Comparison of ENCODE assay signal across 10 cellular contexts in genomic region chr13:32837973-32838940, GRCh38.
DNase-seq lines count a peak whose midpoint lies in the region; ATAC-seq and TF ChIP-seq lines count a peak whose summit lies in the region.
"Had no signal": no experiment of that assay in that cellular context is flagged by ENCODE, and none has a peak within 500 bp of the region (broad histone marks: within the 10 kb centered on the region; RNA-seq: fewer than 3 reads in every experiment).

No MANE protein-coding gene starts in this region.

- H3K9me3 Mint-ChIP-seq in glutamatergic neuron (ENCODE audit: unreplicated experiment), result peaks cover 6% of the 10 kb centered on the region

- no peak overlapping the region for H3K9ac ChIP-seq in smooth muscle cell (ENCODE audit: low read depth)

- no peaks in the 10 kb centered on the region for H3K79me2 ChIP-seq in smooth muscle cell (ENCODE audit: low read depth)

- no peaks in the 10 kb centered on the region for H3K4me1 ChIP-seq in smooth muscle cell (ENCODE audit: low read depth)

- no peak overlapping the region for H3K27ac ChIP-seq in smooth muscle cell (ENCODE audit: low read depth)

- no peaks in the 10 kb centered on the region for H4K20me1 ChIP-seq in smooth muscle cell (ENCODE audit: low read depth)

- H3K27ac Mint-ChIP-seq in glutamatergic neuron (ENCODE audit: unreplicated experiment), result peak overlapping the region; percentile 83
- H3K27ac Mint-ChIP-seq: dendritic cell treated with granulocyte-macrophage colony-stimulating factor and Interleukin-4, amounts not matched to agents 40 ng/mL and 50 ng/mL, for 4 days had no signal

- peak overlapping the region; percentile 41 for H3K4me3 Mint-ChIP-seq in glutamatergic neuron (ENCODE audit: unreplicated experiment)
- H3K4me3 Mint-ChIP-seq: dendritic cell treated with granulocyte-macrophage colony-stimulating factor and Interleukin-4, amounts not matched to agents 40 ng/mL and 50 ng/mL, for 4 days had no signal

- H3K9me3 ChIP-seq in smooth muscle cell (replicated peaks; ENCODE audit: low read depth), result no peaks in the 10 kb centered on the region

- H3F3A ChIP-seq in smooth muscle cell (ENCODE audit: low read depth), result no peaks in the 10 kb centered on the region

- 90% methylated on average over 18 of the region's 18 CpGs for WGBS in smooth muscle cell (ENCODE audit: low lambda C conversion rate)

- peak; percentile 40 to 58 for DNase-seq in SHP77 (lab: John Stamatoyannopoulos, UW)
- DNase-seq in SHP77 treated with DMSO at 0.1 percent for 48 hours (lab: John Stamatoyannopoulos, UW), result no peak
- peak; percentile 11 for DNase-seq in NCI-H345 treated with DMSO at 0.1 percent for 48 hours (lab: John Stamatoyannopoulos, UW; ENCODE audit: unreplicated experiment)
- DNase-seq in glutamatergic neuron, result no peak
- no peak for DNase-seq in smooth muscle cell (lab: John Stamatoyannopoulos, UW; ENCODE audit: unreplicated experiment)
- DNase-seq: NCI-H1930 had no signal

- ATAC-seq in GM21526 (IDR thresholded peaks at IDR 0.05; ENCODE audit: low FRiP score, unreplicated experiment), result no peak
- no peak for ATAC-seq in GM21423 (IDR thresholded peaks at IDR 0.05; ENCODE audit: unreplicated experiment)
- ATAC-seq in GM21360 (IDR thresholded peaks at IDR 0.05; ENCODE audit: unreplicated experiment), result no peak

- no peak overlapping the region for H3K4me3 ChIP-seq in smooth muscle cell

- peaks cover 8% of the 10 kb centered on the region for H3K36me3 Mint-ChIP-seq in glutamatergic neuron (ENCODE audit: unreplicated experiment)

- H3K36me3 ChIP-seq in smooth muscle cell (ENCODE audit: low read depth), result no peaks in the 10 kb centered on the region

- no peak for TF ChIP-seq CTCF in glutamatergic neuron (IDR thresholded peaks at IDR 0.05; ENCODE audit: partially characterized antibody, unreplicated experiment)
- no peak for TF ChIP-seq CTCF in smooth muscle cell (IDR thresholded peaks at IDR 0.05; ENCODE audit: borderline replicate concordance, insufficient read depth, poor library complexity, severe bottlenecking)

- peaks cover 3% of the 10 kb centered on the region for H3K27me3 Mint-ChIP-seq in glutamatergic neuron (ENCODE audit: unreplicated experiment)
- H3K27me3 Mint-ChIP-seq: dendritic cell treated with granulocyte-macrophage colony-stimulating factor and Interleukin-4, amounts not matched to agents 40 ng/mL and 50 ng/mL, for 4 days had no signal

- H2AFZ ChIP-seq in smooth muscle cell (ENCODE audit: low read depth), result peak overlapping the region; percentile 26

- no peak overlapping the region for H3K4me2 ChIP-seq in smooth muscle cell

- no peaks in the 10 kb centered on the region for H3K27me3 ChIP-seq in smooth muscle cell (ENCODE audit: low read depth)

- peaks cover 25% of the 10 kb centered on the region for H3K4me1 Mint-ChIP-seq in glutamatergic neuron (ENCODE audit: low read depth, unreplicated experiment)

Comparison
In these comparisons a context has a peak if more than half of its experiments do, and no peak if none do; other contexts are left out.
1. DNase-seq: peak in SHP77 (2 of 2) and NCI-H345 treated with DMSO at 0.1 percent for 48 hours (single experiment); none in SHP77 treated with DMSO at 0.1 percent for 48 hours (single experiment), glutamatergic neuron (single experiment) and smooth muscle cell (single experiment).